In the genomic region with DNA sequence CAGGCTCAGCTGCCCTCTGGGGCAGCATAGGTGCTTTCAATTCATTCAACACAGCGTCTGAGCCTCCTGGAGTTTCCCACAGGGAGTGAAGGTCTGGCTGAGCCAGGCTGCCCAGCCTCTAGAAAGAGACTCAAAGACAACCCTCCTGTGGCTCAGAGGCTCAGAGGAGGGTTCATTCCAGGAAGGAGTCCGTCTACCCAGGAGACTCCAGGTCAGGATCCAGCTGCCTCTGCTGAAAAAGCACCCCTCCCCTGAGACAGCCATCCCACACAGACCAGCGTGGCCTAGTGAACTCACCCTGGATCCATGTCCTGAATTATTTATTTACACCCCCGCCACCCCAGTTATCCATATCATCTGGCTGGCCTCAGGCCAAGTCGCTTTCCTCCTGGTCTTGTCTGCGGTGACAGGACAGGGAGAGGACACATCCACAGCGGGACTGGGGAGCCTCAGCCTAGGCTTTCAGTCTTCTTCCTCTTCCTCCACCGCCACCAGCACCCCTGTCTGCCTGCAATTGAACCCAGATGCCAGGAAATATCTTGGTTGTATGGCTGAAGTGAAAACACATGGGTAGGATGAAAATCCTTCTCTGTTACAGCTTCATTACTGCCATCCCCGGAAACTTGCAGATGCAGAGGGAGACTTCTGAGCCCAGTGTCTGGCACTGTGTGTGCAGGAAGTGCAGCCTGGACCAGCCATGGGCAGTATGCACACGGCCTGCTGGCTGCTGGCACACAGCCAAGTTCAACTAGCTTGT, we compare ENCODE assay signal across 7 cellular contexts. TPM values are rescaled to one million over a fixed set of nuclear protein-coding genes. Genes with fewer than 3 reads are reported as not detected.
A peak's percentile ranks its signal among the peaks of the same experiment; 100 is the strongest.
DNase-seq lines count a peak whose midpoint lies in the region; ATAC-seq and TF ChIP-seq lines count a peak whose summit lies in the region.

No MANE protein-coding gene starts in this region.

- POLR2A ChIA-PET in HEK293 (lab: Yijun Ruan, JAX) (no interaction called here), SK-N-SH (lab: Yijun Ruan, JAX) (interaction anchor here (1.0 to 1.2 kb wide), 3 partner anchors 27 to 108 kb away, joined by 3 to 4 read pairs (median 4); no protein-coding TSS in a partner anchor)

- no peaks in the 10 kb centered on the region for H3K9me3 ChIP-seq in HEK293 (ENCODE audit: control insufficient read depth, insufficient read depth, low read depth, low read length)
- no peaks in the 10 kb centered on the region for H3K9me3 ChIP-seq in SK-N-SH
- no peaks in the 10 kb centered on the region for H3K9me3 ChIP-seq in left lung

- H3K27ac ChIP-seq in HEK293 (ENCODE audit: extremely low read depth, low read depth, low read length) (no peak overlapping the region), SK-N-SH (ENCODE audit: low read depth in 2 of 2, low read length in 1 of 2) (peak overlapping the region; percentile 71 to 99), left lung (no peak overlapping the region)

- peaks cover 9% of the 10 kb centered on the region; the same call in 1 of the 2 replicates for H3K4me1 ChIP-seq in HEK293 (ENCODE audit: control insufficient read depth, insufficient read depth, low read length)
- H3K4me1 ChIP-seq in SK-N-SH (ENCODE audit: control insufficient read depth in 1 of 2, insufficient read depth in 2 of 2, low read depth in 1 of 2, low read length in 1 of 2) = peaks cover 14 to 46% of the 10 kb centered on the region in 2 experiments
- H3K4me1 ChIP-seq in left lung = no peaks in the 10 kb centered on the region

- H3K27me3 ChIP-seq in SK-N-SH (ENCODE audit: insufficient read depth) = no peaks in the 10 kb centered on the region
- no peaks in the 10 kb centered on the region for H3K27me3 ChIP-seq in left lung

- H3K36me3 ChIP-seq in HEK293 (ENCODE audit: control insufficient read depth in 2 of 2, insufficient read depth in 1 of 2, low read length in 2 of 2) (no peaks in the 10 kb centered on the region), SK-N-SH (replicated peaks in 1 of 2; ENCODE audit: control insufficient read depth in 1 of 2, insufficient read depth in 2 of 2, low read length in 1 of 2) (no peaks in the 10 kb centered on the region), left lung (no peaks in the 10 kb centered on the region)

- 19% methylated on average over 9 of the region's 10 CpGs for WGBS in SK-N-SH (ENCODE audit: low lambda C conversion rate)

- CTCF ChIA-PET in HEK293 (lab: Yijun Ruan, JAX) (interaction anchor here (0.6 to 2.1 kb wide), 10 partner anchors 13 to 200 kb away, joined by 3 to 13 read pairs (median 4); no protein-coding TSS in a partner anchor), SK-N-SH (lab: Yijun Ruan, JAX) (interaction anchor here (0.6 to 4.9 kb wide), 14 partner anchors 8 to 201 kb away, joined by 3 to 28 read pairs (median 6); no protein-coding TSS in a partner anchor)

- intact Hi-C loops in head of caudate nucleus (cut with DNase I) = no loop called here
- intact Hi-C loops in left lung (cut with DNase I) = no loop called here

- peak; percentile 22; the same call in 1 of the 2 replicates for TF ChIP-seq RAD21 in SK-N-SH (IDR thresholded peaks at IDR 0.05; ENCODE audit: low read length)

- H3K4me3 ChIP-seq in HEK293 (ENCODE audit: low read depth, low read length) (no peak overlapping the region), SK-N-SH (ENCODE audit: low read depth in 2 of 2, low read length in 1 of 2) (peak overlapping the region in 1 of 2 experiments; percentile 7; a peak in 1 of 4 replicates), left lung (no peak overlapping the region)

- H4K20me1 ChIP-seq in SK-N-SH (ENCODE audit: insufficient read depth) = no peaks in the 10 kb centered on the region

- ATAC-seq in left lung = no peak

- DNase-seq in SK-N-SH = peak; percentile 82
- DNase-seq in head of caudate nucleus = peak in 31 of 42 donors; percentile 12 to 71 (median 38)
- DNase-seq in smooth muscle cell of the brain vasculature (ENCODE audit: low read depth, low spot score) = peak; percentile 67
- no peak for DNase-seq in NCI-H1092 treated with DMSO at 0.1 percent for 48 hours (lab: John Stamatoyannopoulos, UW)
- no peak for DNase-seq in cerebellar nuclear complex (lab: John Stamatoyannopoulos, UW)
- DNase-seq in left lung = no peak

- TF ChIP-seq CTCF in HEK293 (tag by site-specific recombination; IDR thresholded peaks at IDR 0.05) (no peak), SK-N-SH (IDR thresholded peaks at IDR 0.05) (no peak), left lung (IDR thresholded peaks at IDR 0.05) (no peak)

- peak overlapping the region; percentile 36; the same call in 1 of the 2 replicates for H3K4me2 ChIP-seq in SK-N-SH

- H3K9me2 ChIP-seq in SK-N-SH = no peaks in the 10 kb centered on the region

- H3F3A ChIP-seq in SK-N-SH (replicated peaks; ENCODE audit: insufficient read depth) = peaks cover 3% of the 10 kb centered on the region

- peak overlapping the region; percentile 50; the same call in 1 of the 2 replicates for H2AFZ ChIP-seq in SK-N-SH (ENCODE audit: low read depth)

- H3K79me2 ChIP-seq in SK-N-SH (ENCODE audit: insufficient read depth) = no peaks in the 10 kb centered on the region

- no peak; a peak in 1 of 4 replicates for TF ChIP-seq EP300 in SK-N-SH (IDR thresholded peaks at IDR 0.05; ENCODE audit: borderline replicate concordance in 1 of 2, low read depth in 1 of 2, low read length in 1 of 2)

- no peak overlapping the region for H3K9ac ChIP-seq in SK-N-SH

TF ChIP-seq in HEK293, 187 proteins besides CTCF, POLR2A, EP300 and RAD21 (continues in another document):
- TF ChIP-seq GFI1B (tag by site-specific recombination; IDR thresholded peaks at IDR 0.05) (no peak), ZNF621 (tag by site-specific recombination; IDR thresholded peaks at IDR 0.05) (no peak), GLIS1 (tag by site-specific recombination; IDR thresholded peaks at IDR 0.05) (peak; percentile 80), ZIC2 (tag by site-specific recombination; IDR thresholded peaks at IDR 0.05) (peak; percentile 39; the same call in 1 of the 2 replicates), ZNF660 (tag by site-specific recombination; IDR thresholded peaks at IDR 0.05) (peak; percentile 84; the same call in 1 of the 2 replicates), ZFHX2 (tag by site-specific recombination; conservative IDR thresholded peaks at IDR 0.05) (peak; percentile 66), ZNF530 (tag by site-specific recombination; IDR thresholded peaks at IDR 0.05; ENCODE audit: low read depth) (no peak), ZNF112 (tag by site-specific recombination; IDR thresholded peaks at IDR 0.05) (0 out of 2 replicates have a peak, but pooled peaks have one; percentile 51), ZNF747 (tag by site-specific recombination; IDR thresholded peaks at IDR 0.05) (no peak), ZNF544 (tag by site-specific recombination; IDR thresholded peaks at IDR 0.05) (peak; percentile 93), ZBTB1 (tag by site-specific recombination; IDR thresholded peaks at IDR 0.05) (no peak), ZFP69B (tag by site-specific recombination; IDR thresholded peaks at IDR 0.05) (no peak)
- TF ChIP-seq, protein P1, sequence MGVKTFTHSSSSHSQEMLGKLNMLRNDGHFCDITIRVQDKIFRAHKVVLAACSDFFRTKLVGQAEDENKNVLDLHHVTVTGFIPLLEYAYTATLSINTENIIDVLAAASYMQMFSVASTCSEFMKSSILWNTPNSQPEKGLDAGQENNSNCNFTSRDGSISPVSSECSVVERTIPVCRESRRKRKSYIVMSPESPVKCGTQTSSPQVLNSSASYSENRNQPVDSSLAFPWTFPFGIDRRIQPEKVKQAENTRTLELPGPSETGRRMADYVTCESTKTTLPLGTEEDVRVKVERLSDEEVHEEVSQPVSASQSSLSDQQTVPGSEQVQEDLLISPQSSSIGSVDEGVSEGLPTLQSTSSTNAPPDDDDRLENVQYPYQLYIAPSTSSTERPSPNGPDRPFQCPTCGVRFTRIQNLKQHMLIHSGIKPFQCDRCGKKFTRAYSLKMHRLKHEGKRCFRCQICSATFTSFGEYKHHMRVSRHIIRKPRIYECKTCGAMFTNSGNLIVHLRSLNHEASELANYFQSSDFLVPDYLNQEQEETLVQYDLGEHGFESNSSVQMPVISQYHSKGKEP (tag by site-specific recombination; IDR thresholded peaks at IDR 0.05) = peak; percentile 73; the same call in 1 of the 2 replicates

TF ChIP-seq in SK-N-SH, 30 proteins besides CTCF, POLR2A, EP300 and RAD21:
- TF ChIP-seq MXI1 (IDR thresholded peaks at IDR 0.05; ENCODE audit: low read depth, low read length) = peak; percentile 43; the same call in 1 of the 2 replicates
- no peak for TF ChIP-seq RXRA (IDR thresholded peaks at IDR 0.05; ENCODE audit: borderline replicate concordance, low read depth)
- no peak for TF ChIP-seq GABPA (IDR thresholded peaks at IDR 0.05; ENCODE audit: low read depth)
- peak; percentile 96 for TF ChIP-seq NFIC (IDR thresholded peaks at IDR 0.05; ENCODE audit: borderline replicate concordance)
- peak; percentile 84 for TF ChIP-seq TCF12 (IDR thresholded peaks at IDR 0.05)
- TF ChIP-seq, protein P2, sequence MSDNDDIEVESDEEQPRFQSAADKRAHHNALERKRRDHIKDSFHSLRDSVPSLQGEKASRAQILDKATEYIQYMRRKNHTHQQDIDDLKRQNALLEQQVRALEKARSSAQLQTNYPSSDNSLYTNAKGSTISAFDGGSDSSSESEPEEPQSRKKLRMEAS (IDR thresholded peaks at IDR 0.05; ENCODE audit: low read depth) = no peak
- no peak; the same call in 1 of the 2 replicates for TF ChIP-seq TAF1 (IDR thresholded peaks at IDR 0.05; ENCODE audit: borderline replicate concordance, low read depth, low read length)
- TF ChIP-seq CHD2 (IDR thresholded peaks at IDR 0.05; ENCODE audit: low read length, partially characterized antibody) = peak; percentile 51
TF ChIP-seq in SK-N-SH: peak in this region for 4.

RNA-seq across cellular contexts. Expression of a gene that starts 44.0 kb away (rescaled TPM):
- polyA plus RNA-seq in SK-N-SH (2012; rRNA removed) = 21.0 and 26.7 TPM in 2 replicates
- polyA plus RNA-seq in SK-N-SH (2012; cell fraction: cytosol; rRNA removed) = 17.1 and 23.2 TPM in 2 replicates
- polyA plus RNA-seq in SK-N-SH (2012; cell fraction: nucleus; rRNA removed) = 37.4 and 37.6 TPM in 2 replicates
- total RNA-seq in left lung = 1 to 10 TPM; 2.1 to 4.0 TPM

Comparison
In these comparisons a context has a peak if more than half of its experiments do, and no peak if none do; other contexts are left out.
1. H3K27ac ChIP-seq: peak in SK-N-SH (2 of 2); none in HEK293 (single experiment) and left lung (0 of 2).
2. DNase-seq: peak in SK-N-SH (single experiment), head of caudate nucleus (31 of 42) and smooth muscle cell of the brain vasculature (single experiment); none in NCI-H1092 treated with DMSO at 0.1 percent for 48 hours (single experiment), cerebellar nuclear complex (0 of 2) and left lung (0 of 2).